In the genomic region with DNA sequence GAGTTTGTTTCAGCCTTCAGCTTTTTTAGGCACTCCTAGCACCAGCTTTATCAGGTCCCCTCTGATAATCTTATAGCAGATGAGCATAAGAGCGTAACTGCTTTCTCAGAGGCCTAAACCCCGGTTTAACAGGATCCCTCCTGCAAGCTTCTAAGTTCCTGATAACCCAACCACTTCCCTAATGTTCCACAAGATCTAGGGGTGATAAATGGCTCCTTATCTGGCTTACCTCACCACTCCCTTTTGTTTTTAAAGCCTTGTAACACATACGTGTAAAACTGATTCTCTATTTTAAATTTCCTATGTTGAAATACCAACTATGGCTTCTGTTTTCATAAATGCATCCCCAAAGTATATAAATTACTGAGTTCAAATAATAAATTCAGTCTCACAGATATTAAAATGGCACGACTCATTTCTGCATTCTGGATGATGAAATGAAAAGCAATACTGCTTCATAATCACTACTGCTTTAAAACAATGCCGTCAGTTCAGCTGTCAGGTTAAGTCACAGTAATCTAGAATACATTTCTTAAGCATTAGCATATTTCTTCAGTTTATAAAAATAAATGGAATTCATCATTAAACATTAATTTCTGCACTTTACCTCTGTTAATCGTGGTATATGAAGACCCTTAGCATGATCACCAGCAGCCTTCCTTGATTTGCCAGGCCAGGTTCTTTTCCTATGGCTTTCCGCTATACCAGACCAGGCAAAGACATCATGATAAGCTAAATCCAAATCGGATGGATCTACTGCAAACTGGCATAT, we compare ENCODE assay signal across 14 cellular contexts.
A peak's percentile ranks its signal among the peaks of the same experiment; 100 is the strongest.
DNase-seq lines count a peak whose midpoint lies in the region; TF ChIP-seq lines count a peak whose summit lies in the region.
"Had no signal": no experiment of that assay in that cellular context is flagged by ENCODE, and none has a peak within 500 bp of the region (broad histone marks: within the 10 kb centered on the region; RNA-seq: fewer than 3 reads in every experiment).

No MANE protein-coding gene starts in this region.

- no peak overlapping the region for H3K4me3 Mint-ChIP-seq in osteocyte (ENCODE audit: unreplicated experiment)

- H3K4me1 Mint-ChIP-seq in osteocyte (ENCODE audit: unreplicated experiment), result peaks cover 8% of the 10 kb centered on the region

- peak overlapping the region; percentile 64 for H3K27ac Mint-ChIP-seq in osteocyte (ENCODE audit: unreplicated experiment)

- TF ChIP-seq CTCF in osteocyte (IDR thresholded peaks at IDR 0.05), result no peak

- DNase-seq in SKM-1 treated with dmso at 0.1 percent for 144 hours (lab: John Stamatoyannopoulos, UW; ENCODE audit: unreplicated experiment), result peak; percentile 12
- DNase-seq in SKM-1 (lab: John Stamatoyannopoulos, UW; ENCODE audit: unreplicated experiment), result no peak
- peak; percentile 13 for DNase-seq in NCI-H226
- DNase-seq in dedifferentiated amniotic fluid mesenchymal stem cell (ENCODE audit: extremely low spot score), result peak; percentile 63
- no peak for DNase-seq in osteocyte (ENCODE audit: extremely low spot score, unreplicated experiment)
- DNase-seq in activated gamma-delta T cell treated with Interleukin-2 at 50 U/mL for 16 hours, result no peak
- DNase-seq in activated CD4-positive, alpha-beta T cell treated with anti-CD3 and anti-CD28 coated beads for 4 hours, result no peak
- no peak for DNase-seq in NCI-H1105 treated with DMSO at 0.1 percent for 48 hours (lab: John Stamatoyannopoulos, UW)
- DNase-seq: activated CD8-positive, alpha-beta memory T cell treated with anti-CD3 and anti-CD28 coated beads, Interleukin-2, amount 50 U/mL, for 4 hours; aorta; DMS153; left lung; T1000; thyroid gland had no signal

- H3K9me3 Mint-ChIP-seq in osteocyte (ENCODE audit: unreplicated experiment), result no peaks in the 10 kb centered on the region

- H3K36me3 Mint-ChIP-seq in osteocyte (ENCODE audit: unreplicated experiment), result peaks cover 39% of the 10 kb centered on the region

- no peaks in the 10 kb centered on the region for H3K27me3 Mint-ChIP-seq in osteocyte (ENCODE audit: unreplicated experiment)

Comparison
In these comparisons a context has a peak if more than half of its experiments do, and no peak if none do; other contexts are left out.
1. DNase-seq: peak in SKM-1 treated with dmso at 0.1 percent for 144 hours (single experiment), NCI-H226 (single experiment) and dedifferentiated amniotic fluid mesenchymal stem cell (single experiment); none in SKM-1 (single experiment), osteocyte (single experiment), activated gamma-delta T cell treated with Interleukin-2 at 50 U/mL for 16 hours (single experiment), activated CD4-positive, alpha-beta T cell treated with anti-CD3 and anti-CD28 coated beads for 4 hours (0 of 2) and NCI-H1105 treated with DMSO at 0.1 percent for 48 hours (single experiment).